ENCODE assay signal across 23 cellular contexts in genomic region chr20:36377348-36378326, GRCh38.
A peak's percentile ranks its signal among the peaks of the same experiment; 100 is the strongest.
DNase-seq lines count a peak whose midpoint lies in the region; ATAC-seq and TF ChIP-seq lines count a peak whose summit lies in the region.
"Had no signal": no experiment of that assay in that cellular context is flagged by ENCODE, and none has a peak within 500 bp of the region (broad histone marks: within the 10 kb centered on the region; RNA-seq: fewer than 3 reads in every experiment).

No MANE protein-coding gene starts in this region.

- H3K79me2 ChIP-seq in GM23338 (replicated peaks; ENCODE audit: insufficient read depth), result no peaks in the 10 kb centered on the region

- no peak overlapping the region for H3K4me3 ChIP-seq in GM23338
- H3K4me3 ChIP-seq: A549 had no signal

- H3K4me1 ChIP-seq in GM23338 (ENCODE audit: insufficient read depth), result no peaks in the 10 kb centered on the region
- H3K4me1 ChIP-seq: A549 had no signal

- H3K4me3 Mint-ChIP-seq in GM23338, result no peak overlapping the region
- H3K4me3 Mint-ChIP-seq in chondrocyte (ENCODE audit: unreplicated experiment), result no peak overlapping the region
- H3K4me3 Mint-ChIP-seq: B cell; CD8-positive, alpha-beta memory T cell; T-cell had no signal

- peak; percentile 80 for ATAC-seq in GM23338
- no peak for ATAC-seq in GM18517 (IDR thresholded peaks at IDR 0.05; ENCODE audit: unreplicated experiment)
- ATAC-seq: A549, HCT116, T-cell had no signal

- H3K9me3 Mint-ChIP-seq in GM23338 (no peaks in the 10 kb centered on the region), chondrocyte (ENCODE audit: low read depth) (peaks cover 7% of the 10 kb centered on the region)
- H3K9me3 Mint-ChIP-seq: T-cell had no signal

- no peak overlapping the region for H3K27ac Mint-ChIP-seq in GM23338
- H3K27ac Mint-ChIP-seq in chondrocyte (ENCODE audit: unreplicated experiment), result no peak overlapping the region
- H3K27ac Mint-ChIP-seq: B cell; CD8-positive, alpha-beta memory T cell; T-cell had no signal

- DNase-seq in GM23338 (ENCODE audit: low spot score) (peak; percentile 45), NCI-H2171 (lab: John Stamatoyannopoulos, UW) (peak; percentile 82), cerebellum (ENCODE audit: low spot score) (peak; percentile 18), superior temporal gyrus (ENCODE audit: extremely low spot score) (peak; percentile 36), chondrocyte (ENCODE audit: low spot score) (no peak), germinal center (ENCODE audit: low spot score) (no peak)
- DNase-seq: CD8-positive, alpha-beta memory T cell; DMS153; DND-41; NCI-H1048; NCI-H1417 treated with DMSO at 0.1 percent for 48 hours; NCI-H1694 treated with DMSO at 0.1 percent for 48 hours; NCI-H2227 treated with DMSO at 0.1 percent for 48 hours; NCI-H69; SHP77; T-cell had no signal

- H3F3A ChIP-seq in GM23338 (replicated peaks; ENCODE audit: low read depth), result no peaks in the 10 kb centered on the region

- no peak for TF ChIP-seq CTCF in GM23338 (conservative IDR thresholded peaks at IDR 0.05; ENCODE audit: low read depth in 2 of 2)
- TF ChIP-seq CTCF in chondrocyte (IDR thresholded peaks at IDR 0.05), result no peak

- H3K4me2 ChIP-seq in GM23338, result no peak overlapping the region
- H3K4me2 ChIP-seq: A549 had no signal

- H3K4me1 Mint-ChIP-seq in GM23338 (peaks cover 4% of the 10 kb centered on the region; the same call in 2 of the 3 replicates), chondrocyte (ENCODE audit: low read depth) (no peaks in the 10 kb centered on the region)
- H3K4me1 Mint-ChIP-seq: B cell; CD8-positive, alpha-beta memory T cell; T-cell had no signal

- no peaks in the 10 kb centered on the region for H3K9me2 ChIP-seq in GM23338 (ENCODE audit: insufficient read depth)

- H4K20me1 ChIP-seq in GM23338 (replicated peaks; ENCODE audit: insufficient read depth), result no peaks in the 10 kb centered on the region

- H3K36me3 Mint-ChIP-seq in GM23338 (ENCODE audit: low read depth) (no peaks in the 10 kb centered on the region), chondrocyte (ENCODE audit: low read depth) (no peaks in the 10 kb centered on the region)
- H3K36me3 Mint-ChIP-seq: T-cell had no signal

- no peak overlapping the region for H2AFZ ChIP-seq in GM23338

- H3K27me3 Mint-ChIP-seq in GM23338 (ENCODE audit: insufficient read depth, low read depth, poor library complexity), result peaks cover 4% of the 10 kb centered on the region
- H3K27me3 Mint-ChIP-seq in chondrocyte (ENCODE audit: low read depth), result peaks cover 56% of the 10 kb centered on the region

- no peak overlapping the region for H3K27ac ChIP-seq in GM23338 (ENCODE audit: low read depth)
- H3K27ac ChIP-seq: A549, C4-2B, HL-60, RWPE1 had no signal

- no peaks in the 10 kb centered on the region for H3K27me3 ChIP-seq in GM23338 (ENCODE audit: insufficient read depth)

- H3K36me3 ChIP-seq in GM23338 (ENCODE audit: insufficient read depth), result no peaks in the 10 kb centered on the region

TF ChIP-seq in GM23338, 12 proteins besides CTCF, POLR2A, EP300 and RAD21:
- TF ChIP-seq ZNF114 (CRISPR knock-in tag; IDR thresholded peaks at IDR 0.05), result no peak
- TF ChIP-seq REST (IDR thresholded peaks at IDR 0.05; ENCODE audit: unreplicated experiment), result no peak
- TF ChIP-seq EZH2phosphoT487 (IDR thresholded peaks at IDR 0.05; ENCODE audit: unreplicated experiment), result no peak
- TF ChIP-seq JUNB (IDR thresholded peaks at IDR 0.05; ENCODE audit: unreplicated experiment), result no peak

Comparison
In these comparisons a context has a peak if more than half of its experiments do, and no peak if none do; other contexts are left out.
1. DNase-seq: peak in GM23338 (single experiment), NCI-H2171 (single experiment), cerebellum (single experiment) and superior temporal gyrus (single experiment); none in chondrocyte (single experiment) and germinal center (single experiment).